ENCODE assay signal across 1 cellular context in the genomic region with DNA sequence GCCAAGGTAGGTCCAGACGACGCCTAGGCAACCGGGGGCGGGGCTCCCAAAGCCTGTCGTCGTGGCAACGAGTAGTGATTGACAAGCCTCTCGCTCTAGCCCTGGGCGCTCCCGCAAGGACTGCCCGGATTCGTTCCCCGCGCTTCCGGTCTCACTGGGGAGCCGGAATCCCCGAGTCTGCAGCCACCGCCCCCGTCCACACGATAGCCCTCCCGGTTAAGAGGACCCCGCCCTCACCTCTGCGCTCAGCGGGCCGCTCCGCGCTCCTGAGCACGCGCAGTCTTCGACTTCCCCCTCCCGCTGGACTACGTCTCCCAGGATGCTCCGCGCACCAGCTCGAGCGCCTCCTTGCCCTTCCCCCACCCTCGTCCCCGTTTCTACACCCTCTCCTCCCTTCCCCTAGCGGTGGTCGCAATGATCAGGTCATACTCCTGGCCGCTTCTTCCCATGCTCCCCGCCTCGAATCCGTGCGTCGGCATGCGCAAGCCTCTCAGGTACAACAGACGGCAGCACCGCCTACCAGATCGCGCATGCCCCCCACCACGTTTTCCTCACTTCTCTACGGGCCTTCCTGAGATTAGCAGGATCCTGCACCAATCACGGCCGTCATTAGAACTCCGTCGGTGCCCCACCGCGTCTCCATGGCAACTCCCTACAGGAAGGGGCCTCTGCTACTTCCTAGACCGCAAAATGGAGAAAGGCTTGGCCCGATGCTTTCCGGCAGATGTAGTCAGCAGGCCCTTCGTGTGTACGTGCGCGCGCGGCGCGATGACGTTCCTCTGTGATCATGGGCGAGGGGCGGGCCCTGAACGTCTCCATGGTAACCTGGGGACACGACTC.
TF ChIP-seq lines count a peak whose summit lies in the region.

A gene (minus strand): TSS at position 518 of the 840 bp plus-strand sequence. CDS start 1,946 bp downstream, outside the sequence.

TF ChIP-seq in HepG2, 621 proteins besides CTCF, POLR2A, EP300 and RAD21 (continued from another document and continues in another):
- TF ChIP-seq, protein P1, sequence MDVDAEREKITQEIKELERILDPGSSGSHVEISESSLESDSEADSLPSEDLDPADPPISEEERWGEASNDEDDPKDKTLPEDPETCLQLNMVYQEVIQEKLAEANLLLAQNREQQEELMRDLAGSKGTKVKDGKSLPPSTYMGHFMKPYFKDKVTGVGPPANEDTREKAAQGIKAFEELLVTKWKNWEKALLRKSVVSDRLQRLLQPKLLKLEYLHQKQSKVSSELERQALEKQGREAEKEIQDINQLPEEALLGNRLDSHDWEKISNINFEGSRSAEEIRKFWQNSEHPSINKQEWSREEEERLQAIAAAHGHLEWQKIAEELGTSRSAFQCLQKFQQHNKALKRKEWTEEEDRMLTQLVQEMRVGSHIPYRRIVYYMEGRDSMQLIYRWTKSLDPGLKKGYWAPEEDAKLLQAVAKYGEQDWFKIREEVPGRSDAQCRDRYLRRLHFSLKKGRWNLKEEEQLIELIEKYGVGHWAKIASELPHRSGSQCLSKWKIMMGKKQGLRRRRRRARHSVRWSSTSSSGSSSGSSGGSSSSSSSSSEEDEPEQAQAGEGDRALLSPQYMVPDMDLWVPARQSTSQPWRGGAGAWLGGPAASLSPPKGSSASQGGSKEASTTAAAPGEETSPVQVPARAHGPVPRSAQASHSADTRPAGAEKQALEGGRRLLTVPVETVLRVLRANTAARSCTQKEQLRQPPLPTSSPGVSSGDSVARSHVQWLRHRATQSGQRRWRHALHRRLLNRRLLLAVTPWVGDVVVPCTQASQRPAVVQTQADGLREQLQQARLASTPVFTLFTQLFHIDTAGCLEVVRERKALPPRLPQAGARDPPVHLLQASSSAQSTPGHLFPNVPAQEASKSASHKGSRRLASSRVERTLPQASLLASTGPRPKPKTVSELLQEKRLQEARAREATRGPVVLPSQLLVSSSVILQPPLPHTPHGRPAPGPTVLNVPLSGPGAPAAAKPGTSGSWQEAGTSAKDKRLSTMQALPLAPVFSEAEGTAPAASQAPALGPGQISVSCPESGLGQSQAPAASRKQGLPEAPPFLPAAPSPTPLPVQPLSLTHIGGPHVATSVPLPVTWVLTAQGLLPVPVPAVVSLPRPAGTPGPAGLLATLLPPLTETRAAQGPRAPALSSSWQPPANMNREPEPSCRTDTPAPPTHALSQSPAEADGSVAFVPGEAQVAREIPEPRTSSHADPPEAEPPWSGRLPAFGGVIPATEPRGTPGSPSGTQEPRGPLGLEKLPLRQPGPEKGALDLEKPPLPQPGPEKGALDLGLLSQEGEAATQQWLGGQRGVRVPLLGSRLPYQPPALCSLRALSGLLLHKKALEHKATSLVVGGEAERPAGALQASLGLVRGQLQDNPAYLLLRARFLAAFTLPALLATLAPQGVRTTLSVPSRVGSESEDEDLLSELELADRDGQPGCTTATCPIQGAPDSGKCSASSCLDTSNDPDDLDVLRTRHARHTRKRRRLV (CRISPR knock-in tag; IDR thresholded peaks at IDR 0.05): peak; percentile 78
- TF ChIP-seq, protein P2, sequence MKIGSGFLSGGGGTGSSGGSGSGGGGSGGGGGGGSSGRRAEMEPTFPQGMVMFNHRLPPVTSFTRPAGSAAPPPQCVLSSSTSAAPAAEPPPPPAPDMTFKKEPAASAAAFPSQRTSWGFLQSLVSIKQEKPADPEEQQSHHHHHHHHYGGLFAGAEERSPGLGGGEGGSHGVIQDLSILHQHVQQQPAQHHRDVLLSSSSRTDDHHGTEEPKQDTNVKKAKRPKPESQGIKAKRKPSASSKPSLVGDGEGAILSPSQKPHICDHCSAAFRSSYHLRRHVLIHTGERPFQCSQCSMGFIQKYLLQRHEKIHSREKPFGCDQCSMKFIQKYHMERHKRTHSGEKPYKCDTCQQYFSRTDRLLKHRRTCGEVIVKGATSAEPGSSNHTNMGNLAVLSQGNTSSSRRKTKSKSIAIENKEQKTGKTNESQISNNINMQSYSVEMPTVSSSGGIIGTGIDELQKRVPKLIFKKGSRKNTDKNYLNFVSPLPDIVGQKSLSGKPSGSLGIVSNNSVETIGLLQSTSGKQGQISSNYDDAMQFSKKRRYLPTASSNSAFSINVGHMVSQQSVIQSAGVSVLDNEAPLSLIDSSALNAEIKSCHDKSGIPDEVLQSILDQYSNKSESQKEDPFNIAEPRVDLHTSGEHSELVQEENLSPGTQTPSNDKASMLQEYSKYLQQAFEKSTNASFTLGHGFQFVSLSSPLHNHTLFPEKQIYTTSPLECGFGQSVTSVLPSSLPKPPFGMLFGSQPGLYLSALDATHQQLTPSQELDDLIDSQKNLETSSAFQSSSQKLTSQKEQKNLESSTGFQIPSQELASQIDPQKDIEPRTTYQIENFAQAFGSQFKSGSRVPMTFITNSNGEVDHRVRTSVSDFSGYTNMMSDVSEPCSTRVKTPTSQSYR (CRISPR knock-in tag; IDR thresholded peaks at IDR 0.05; ENCODE audit: borderline replicate concordance): peak; percentile 96
- no peak for TF ChIP-seq ZBTB1 (CRISPR knock-in tag; IDR thresholded peaks at IDR 0.05; ENCODE audit: borderline replicate concordance)
- TF ChIP-seq, protein P3, sequence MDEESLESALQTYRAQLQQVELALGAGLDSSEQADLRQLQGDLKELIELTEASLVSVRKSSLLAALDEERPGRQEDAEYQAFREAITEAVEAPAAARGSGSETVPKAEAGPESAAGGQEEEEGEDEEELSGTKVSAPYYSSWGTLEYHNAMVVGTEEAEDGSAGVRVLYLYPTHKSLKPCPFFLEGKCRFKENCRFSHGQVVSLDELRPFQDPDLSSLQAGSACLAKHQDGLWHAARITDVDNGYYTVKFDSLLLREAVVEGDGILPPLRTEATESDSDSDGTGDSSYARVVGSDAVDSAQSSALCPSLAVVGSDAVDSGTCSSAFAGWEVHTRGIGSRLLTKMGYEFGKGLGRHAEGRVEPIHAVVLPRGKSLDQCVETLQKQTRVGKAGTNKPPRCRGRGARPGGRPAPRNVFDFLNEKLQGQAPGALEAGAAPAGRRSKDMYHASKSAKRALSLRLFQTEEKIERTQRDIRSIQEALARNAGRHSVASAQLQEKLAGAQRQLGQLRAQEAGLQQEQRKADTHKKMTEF (CRISPR knock-in tag; IDR thresholded peaks at IDR 0.05): peak; percentile 69
- peak; percentile 72 for TF ChIP-seq PHF8 (CRISPR knock-in tag; IDR thresholded peaks at IDR 0.05)
- TF ChIP-seq SMAD3 (CRISPR knock-in tag; IDR thresholded peaks at IDR 0.05): no peak
- TF ChIP-seq ZSCAN30 (CRISPR knock-in tag; IDR thresholded peaks at IDR 0.05): no peak
- no peak for TF ChIP-seq ZNF816 (CRISPR knock-in tag; IDR thresholded peaks at IDR 0.05; ENCODE audit: borderline replicate concordance)
- TF ChIP-seq RCOR2 (CRISPR knock-in tag; IDR thresholded peaks at IDR 0.05): no peak; the same call in 1 of the 2 replicates
- TF ChIP-seq PAF1 (CRISPR knock-in tag; IDR thresholded peaks at IDR 0.05): no peak
- no peak for TF ChIP-seq TBL1XR1 (IDR thresholded peaks at IDR 0.05; ENCODE audit: borderline replicate concordance, low read length, partially characterized antibody)
- TF ChIP-seq THYN1 (CRISPR knock-in tag; IDR thresholded peaks at IDR 0.05; ENCODE audit: borderline replicate concordance, low read depth): no peak
- TF ChIP-seq SOX5 (CRISPR knock-in tag; IDR thresholded peaks at IDR 0.05; ENCODE audit: borderline replicate concordance): no peak; the same call in 1 of the 2 replicates
- TF ChIP-seq, protein P4, sequence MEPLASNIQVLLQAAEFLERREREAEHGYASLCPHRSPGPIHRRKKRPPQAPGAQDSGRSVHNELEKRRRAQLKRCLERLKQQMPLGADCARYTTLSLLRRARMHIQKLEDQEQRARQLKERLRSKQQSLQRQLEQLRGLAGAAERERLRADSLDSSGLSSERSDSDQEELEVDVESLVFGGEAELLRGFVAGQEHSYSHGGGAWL (CRISPR knock-in tag; IDR thresholded peaks at IDR 0.05): peak; percentile 44; the same call in 1 of the 2 replicates
- TF ChIP-seq ATRX (CRISPR knock-in tag; IDR thresholded peaks at IDR 0.05; ENCODE audit: borderline replicate concordance): no peak
- TF ChIP-seq RFX5 (IDR thresholded peaks at IDR 0.05; ENCODE audit: low read depth, low read length): peak; percentile 66; the same call in 1 of the 2 replicates
- TF ChIP-seq, protein P5, sequence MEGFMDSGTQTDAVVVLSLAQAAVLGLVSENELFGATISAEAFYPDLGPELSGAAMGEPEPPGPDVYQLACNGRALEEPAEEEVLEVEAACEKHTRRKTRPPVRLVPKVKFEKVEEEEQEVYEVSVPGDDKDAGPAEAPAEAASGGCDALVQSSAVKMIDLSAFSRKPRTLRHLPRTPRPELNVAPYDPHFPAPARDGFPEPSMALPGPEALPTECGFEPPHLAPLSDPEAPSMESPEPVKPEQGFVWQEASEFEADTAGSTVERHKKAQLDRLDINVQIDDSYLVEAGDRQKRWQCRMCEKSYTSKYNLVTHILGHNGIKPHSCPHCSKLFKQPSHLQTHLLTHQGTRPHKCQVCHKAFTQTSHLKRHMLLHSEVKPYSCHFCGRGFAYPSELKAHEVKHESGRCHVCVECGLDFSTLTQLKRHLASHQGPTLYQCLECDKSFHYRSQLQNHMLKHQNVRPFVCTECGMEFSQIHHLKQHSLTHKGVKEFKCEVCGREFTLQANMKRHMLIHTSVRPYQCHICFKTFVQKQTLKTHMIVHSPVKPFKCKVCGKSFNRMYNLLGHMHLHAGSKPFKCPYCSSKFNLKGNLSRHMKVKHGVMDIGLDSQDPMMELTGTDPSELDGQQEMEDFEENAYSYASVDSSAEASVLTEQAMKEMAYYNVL (CRISPR knock-in tag; IDR thresholded peaks at IDR 0.05; ENCODE audit: borderline replicate concordance): 0 out of 2 replicates have a peak, but pooled peaks have one; percentile 21
- peak; percentile 87 for TF ChIP-seq RBFOX2 (IDR thresholded peaks at IDR 0.05; ENCODE audit: low read depth, low read length)
- no peak for TF ChIP-seq WIZ (CRISPR knock-in tag; IDR thresholded peaks at IDR 0.05)
- TF ChIP-seq, protein P6, sequence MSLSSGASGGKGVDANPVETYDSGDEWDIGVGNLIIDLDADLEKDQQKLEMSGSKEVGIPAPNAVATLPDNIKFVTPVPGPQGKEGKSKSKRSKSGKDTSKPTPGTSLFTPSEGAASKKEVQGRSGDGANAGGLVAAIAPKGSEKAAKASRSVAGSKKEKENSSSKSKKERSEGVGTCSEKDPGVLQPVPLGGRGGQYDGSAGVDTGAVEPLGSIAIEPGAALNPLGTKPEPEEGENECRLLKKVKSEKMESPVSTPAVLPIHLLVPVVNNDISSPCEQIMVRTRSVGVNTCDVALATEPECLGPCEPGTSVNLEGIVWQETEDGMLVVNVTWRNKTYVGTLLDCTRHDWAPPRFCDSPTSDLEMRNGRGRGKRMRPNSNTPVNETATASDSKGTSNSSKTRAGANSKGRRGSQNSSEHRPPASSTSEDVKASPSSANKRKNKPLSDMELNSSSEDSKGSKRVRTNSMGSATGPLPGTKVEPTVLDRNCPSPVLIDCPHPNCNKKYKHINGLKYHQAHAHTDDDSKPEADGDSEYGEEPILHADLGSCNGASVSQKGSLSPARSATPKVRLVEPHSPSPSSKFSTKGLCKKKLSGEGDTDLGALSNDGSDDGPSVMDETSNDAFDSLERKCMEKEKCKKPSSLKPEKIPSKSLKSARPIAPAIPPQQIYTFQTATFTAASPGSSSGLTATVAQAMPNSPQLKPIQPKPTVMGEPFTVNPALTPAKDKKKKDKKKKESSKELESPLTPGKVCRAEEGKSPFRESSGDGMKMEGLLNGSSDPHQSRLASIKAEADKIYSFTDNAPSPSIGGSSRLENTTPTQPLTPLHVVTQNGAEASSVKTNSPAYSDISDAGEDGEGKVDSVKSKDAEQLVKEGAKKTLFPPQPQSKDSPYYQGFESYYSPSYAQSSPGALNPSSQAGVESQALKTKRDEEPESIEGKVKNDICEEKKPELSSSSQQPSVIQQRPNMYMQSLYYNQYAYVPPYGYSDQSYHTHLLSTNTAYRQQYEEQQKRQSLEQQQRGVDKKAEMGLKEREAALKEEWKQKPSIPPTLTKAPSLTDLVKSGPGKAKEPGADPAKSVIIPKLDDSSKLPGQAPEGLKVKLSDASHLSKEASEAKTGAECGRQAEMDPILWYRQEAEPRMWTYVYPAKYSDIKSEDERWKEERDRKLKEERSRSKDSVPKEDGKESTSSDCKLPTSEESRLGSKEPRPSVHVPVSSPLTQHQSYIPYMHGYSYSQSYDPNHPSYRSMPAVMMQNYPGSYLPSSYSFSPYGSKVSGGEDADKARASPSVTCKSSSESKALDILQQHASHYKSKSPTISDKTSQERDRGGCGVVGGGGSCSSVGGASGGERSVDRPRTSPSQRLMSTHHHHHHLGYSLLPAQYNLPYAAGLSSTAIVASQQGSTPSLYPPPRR (CRISPR knock-in tag; IDR thresholded peaks at IDR 0.05; ENCODE audit: borderline replicate concordance): no peak
- TF ChIP-seq, protein P7, sequence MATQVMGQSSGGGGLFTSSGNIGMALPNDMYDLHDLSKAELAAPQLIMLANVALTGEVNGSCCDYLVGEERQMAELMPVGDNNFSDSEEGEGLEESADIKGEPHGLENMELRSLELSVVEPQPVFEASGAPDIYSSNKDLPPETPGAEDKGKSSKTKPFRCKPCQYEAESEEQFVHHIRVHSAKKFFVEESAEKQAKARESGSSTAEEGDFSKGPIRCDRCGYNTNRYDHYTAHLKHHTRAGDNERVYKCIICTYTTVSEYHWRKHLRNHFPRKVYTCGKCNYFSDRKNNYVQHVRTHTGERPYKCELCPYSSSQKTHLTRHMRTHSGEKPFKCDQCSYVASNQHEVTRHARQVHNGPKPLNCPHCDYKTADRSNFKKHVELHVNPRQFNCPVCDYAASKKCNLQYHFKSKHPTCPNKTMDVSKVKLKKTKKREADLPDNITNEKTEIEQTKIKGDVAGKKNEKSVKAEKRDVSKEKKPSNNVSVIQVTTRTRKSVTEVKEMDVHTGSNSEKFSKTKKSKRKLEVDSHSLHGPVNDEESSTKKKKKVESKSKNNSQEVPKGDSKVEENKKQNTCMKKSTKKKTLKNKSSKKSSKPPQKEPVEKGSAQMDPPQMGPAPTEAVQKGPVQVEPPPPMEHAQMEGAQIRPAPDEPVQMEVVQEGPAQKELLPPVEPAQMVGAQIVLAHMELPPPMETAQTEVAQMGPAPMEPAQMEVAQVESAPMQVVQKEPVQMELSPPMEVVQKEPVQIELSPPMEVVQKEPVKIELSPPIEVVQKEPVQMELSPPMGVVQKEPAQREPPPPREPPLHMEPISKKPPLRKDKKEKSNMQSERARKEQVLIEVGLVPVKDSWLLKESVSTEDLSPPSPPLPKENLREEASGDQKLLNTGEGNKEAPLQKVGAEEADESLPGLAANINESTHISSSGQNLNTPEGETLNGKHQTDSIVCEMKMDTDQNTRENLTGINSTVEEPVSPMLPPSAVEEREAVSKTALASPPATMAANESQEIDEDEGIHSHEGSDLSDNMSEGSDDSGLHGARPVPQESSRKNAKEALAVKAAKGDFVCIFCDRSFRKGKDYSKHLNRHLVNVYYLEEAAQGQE (IDR thresholded peaks at IDR 0.05; ENCODE audit: borderline replicate concordance in 1 of 2, low read depth in 1 of 2, low read length in 2 of 2): no peak
- no peak for TF ChIP-seq SRSF9 (IDR thresholded peaks at IDR 0.05; ENCODE audit: borderline replicate concordance, insufficient read depth, low read depth, low read length, poor library complexity, severe bottlenecking)
- TF ChIP-seq MAFK (conservative IDR thresholded peaks at IDR 0.05 in 1 of 2, IDR thresholded peaks at IDR 0.05 in 1 of 2; ENCODE audit: low read length in 2 of 2): no peak
- TF ChIP-seq ZNF44 (CRISPR knock-in tag; IDR thresholded peaks at IDR 0.05): peak; percentile 81; the same call in 1 of the 2 replicates
